In genomic region chr17:5784791-5785190, GRCh38 we compare ENCODE assay signal across 25 cellular contexts.
DNase-seq lines count a peak whose midpoint lies in the region; ATAC-seq and TF ChIP-seq lines count a peak whose summit lies in the region.
"Had no signal": no experiment of that assay in that cellular context is flagged by ENCODE, and none has a peak within 500 bp of the region (broad histone marks: within the 10 kb centered on the region; RNA-seq: fewer than 3 reads in every experiment).

No MANE protein-coding gene starts in this region.

- no peak overlapping the region for H3K9ac ChIP-seq in trophoblast cell (ENCODE audit: low read length)

- H3K4me3 ChIP-seq in epithelial cell of esophagus (ENCODE audit: low read length) (no peak overlapping the region), trophoblast cell (ENCODE audit: low read depth, low read length) (no peak overlapping the region)
- H3K4me3 ChIP-seq: heart left ventricle, thyroid gland had no signal

- no peak for TF ChIP-seq CTCF in RWPE1 (conservative IDR thresholded peaks at IDR 0.05; ENCODE audit: low read depth)
- TF ChIP-seq CTCF in epithelial cell of esophagus (IDR thresholded peaks at IDR 0.05; ENCODE audit: insufficient read depth, low read depth, low read length, missing control alignments): no peak

- H4K91ac ChIP-seq in trophoblast cell (ENCODE audit: low read depth, low read length): no peak overlapping the region

- WGBS in trophoblast cell (ENCODE audit: extremely low coverage, insufficient coverage, insufficient read length): no CpG with 5 or more reads among the region's 2 CpGs

- no peak overlapping the region for H4K8ac ChIP-seq in trophoblast cell (ENCODE audit: low read depth, low read length)

- CTCF ChIA-PET in RWPE1 (lab: Yijun Ruan, JAX): interaction anchor here (0.6 kb wide), 1 partner anchor 566 kb away, joined by 3 read pairs; no protein-coding TSS in a partner anchor

- H3K14ac ChIP-seq in trophoblast cell (ENCODE audit: low read length): no peak overlapping the region

- no peaks in the 10 kb centered on the region for H3K27me3 ChIP-seq in trophoblast cell (ENCODE audit: insufficient read depth, low read length)
- H3K27me3 ChIP-seq: thyroid gland had no signal

- H3K27me3 Mint-ChIP-seq in activated T-cell treated with anti-CD3 and anti-CD28 coated beads, Interleukin-2, amount 50 U/mL, for 4 hours (ENCODE audit: low read depth): peaks cover 23% of the 10 kb centered on the region

- H3K36me3 ChIP-seq in trophoblast cell (ENCODE audit: control insufficient read depth in 1 of 2, insufficient read depth in 2 of 2, low read length in 2 of 2): no peaks in the 10 kb centered on the region
- H3K36me3 ChIP-seq: heart left ventricle, thyroid gland had no signal

- H3K27ac ChIP-seq in RWPE1: no peak overlapping the region
- H3K27ac ChIP-seq in trophoblast cell (ENCODE audit: low read depth, low read length): no peak overlapping the region
- H3K27ac ChIP-seq: heart left ventricle, thyroid gland had no signal

- no peak overlapping the region for H2BK12ac ChIP-seq in trophoblast cell (ENCODE audit: low read length)

- no peaks in the 10 kb centered on the region for H3K9me3 Mint-ChIP-seq in activated T-cell treated with anti-CD3 and anti-CD28 coated beads, Interleukin-2, amount 50 U/mL, for 4 hours
- H3K9me3 Mint-ChIP-seq: activated CD8-positive, alpha-beta T cell treated with anti-CD3 and anti-CD28 coated beads for 36 hours; T-helper 2 cell treated with Interferon-gamma antibody and Interleukin-4, amounts not matched to agents 5 μg/mL and 100 μg/mL, for 36 hours had no signal

- H3K79me2 ChIP-seq in trophoblast cell (ENCODE audit: control insufficient read depth, insufficient read depth, low read length, poor library complexity): no peaks in the 10 kb centered on the region

- POLR2A ChIA-PET in RWPE1 (lab: Yijun Ruan, JAX; ENCODE audit: low non-redundant PET): no interaction called here

- H3K79me1 ChIP-seq in trophoblast cell (ENCODE audit: low read length): no peaks in the 10 kb centered on the region

- no peaks in the 10 kb centered on the region for H3K36me3 Mint-ChIP-seq in activated T-cell treated with anti-CD3 and anti-CD28 coated beads, Interleukin-2, amount 50 U/mL, for 4 hours (ENCODE audit: insufficient read depth)
- H3K36me3 Mint-ChIP-seq: activated naive CD8-positive, alpha-beta T cell had no signal

- H3K4me3 Mint-ChIP-seq in activated T-cell treated with anti-CD3 and anti-CD28 coated beads, Interleukin-2, amount 50 U/mL, for 4 hours: no peak overlapping the region
- H3K4me3 Mint-ChIP-seq: activated CD8-positive, alpha-beta T cell treated with anti-CD3 and anti-CD28 coated beads for 36 hours; activated naive CD8-positive, alpha-beta T cell; naive thymus-derived CD4-positive, alpha-beta T cell; T-helper 2 cell treated with Interferon-gamma antibody and Interleukin-4, amounts not matched to agents 5 μg/mL and 100 μg/mL, for 36 hours had no signal

- no peak overlapping the region for H3K18ac ChIP-seq in trophoblast cell (ENCODE audit: low read length)

- H2BK120ac ChIP-seq in trophoblast cell (ENCODE audit: insufficient read depth, low read length, poor library complexity): no peak overlapping the region

- no peak overlapping the region for H2BK5ac ChIP-seq in trophoblast cell (ENCODE audit: low read depth, low read length, poor library complexity)

- H3K4ac ChIP-seq in trophoblast cell (ENCODE audit: low read depth, low read length): no peak overlapping the region

- peak; percentile 15 for DNase-seq in HS-5 (ENCODE audit: low read depth)
- DNase-seq in RWPE1 (ENCODE audit: low spot score): peak; percentile 26
- peak; percentile 57 for DNase-seq in epithelial cell of esophagus (ENCODE audit: low read depth)
- DNase-seq in trophoblast cell: peak; percentile 41 to 67
- no peak for DNase-seq in activated T-cell treated with anti-CD3 and anti-CD28 coated beads, Interleukin-2, amount 50 U/mL, for 4 hours
- DNase-seq: activated CD8-positive, alpha-beta T cell treated with anti-CD3 and anti-CD28 coated beads for 36 hours; activated effector memory CD4-positive, alpha-beta T cell treated with anti-CD3 and anti-CD28 coated beads, Interleukin-2, amount 50 U/mL, for 16 hours; C1 segment of cervical spinal cord; cortex of kidney; DMS53; effector memory CD4-positive, alpha-beta T cell; heart left ventricle; midbrain; naive thymus-derived CD4-positive, alpha-beta T cell; NCI-H1436 treated with DMSO at 0.1 percent for 48 hours; occipital lobe; Right ventricle myocardium superior; stimulated activated CD4-positive, alpha-beta T cell treated with anti-CD3 and anti-CD28 coated beads, Interleukin-4, amount 100 ng/mL, for 24 hours; thyroid gland had no signal

- H2AK5ac ChIP-seq in trophoblast cell (ENCODE audit: low read length): no peak overlapping the region

- H3K4me1 ChIP-seq in trophoblast cell (ENCODE audit: control insufficient read depth in 1 of 2, insufficient read depth in 2 of 2, low read length in 2 of 2): no peaks in the 10 kb centered on the region
- H3K4me1 ChIP-seq: heart left ventricle, thyroid gland had no signal

- H4K12ac ChIP-seq in trophoblast cell (ENCODE audit: low read depth, low read length): no peak overlapping the region

- H3K4me1 Mint-ChIP-seq in activated T-cell treated with anti-CD3 and anti-CD28 coated beads, Interleukin-2, amount 50 U/mL, for 4 hours (ENCODE audit: low read depth): no peaks in the 10 kb centered on the region
- H3K4me1 Mint-ChIP-seq: naive thymus-derived CD4-positive, alpha-beta T cell had no signal

- no peak overlapping the region for H2AFZ ChIP-seq in trophoblast cell (ENCODE audit: insufficient read depth, low read length, poor library complexity)

- ATAC-seq in HG02885 (IDR thresholded peaks at IDR 0.05; ENCODE audit: poor library complexity, unreplicated experiment) (no peak), HG03439 (IDR thresholded peaks at IDR 0.05; ENCODE audit: unreplicated experiment) (no peak)
- no peak for ATAC-seq in activated T-cell treated with anti-CD3 and anti-CD28 coated beads, Interleukin-2, amount 50 U/mL, for 4 hours
- ATAC-seq: activated CD8-positive, alpha-beta T cell treated with anti-CD3 and anti-CD28 coated beads for 36 hours; esophagus mucosa; heart left ventricle; HepG2; naive thymus-derived CD4-positive, alpha-beta T cell had no signal

- no peaks in the 10 kb centered on the region for H3K9me3 ChIP-seq in trophoblast cell (ENCODE audit: insufficient read depth, low read depth, low read length)
- H3K9me3 ChIP-seq: thyroid gland had no signal

- no peak overlapping the region for H3K23ac ChIP-seq in trophoblast cell (ENCODE audit: low read length)

- H3K4me2 ChIP-seq in trophoblast cell (ENCODE audit: low read length): no peak overlapping the region
